10 cellular contexts compared by ENCODE assay signal in genomic region chr3:169998668-169999131, GRCh38. TPM values are rescaled to one million over a fixed set of nuclear protein-coding genes. Genes with fewer than 3 reads are reported as not detected.
DNase-seq lines count a peak whose midpoint lies in the region; ATAC-seq and TF ChIP-seq lines count a peak whose summit lies in the region.
"Had no signal": no experiment of that assay in that cellular context is flagged by ENCODE, and none has a peak within 500 bp of the region (broad histone marks: within the 10 kb centered on the region; RNA-seq: fewer than 3 reads in every experiment).

No MANE protein-coding gene starts in this region.

- no peak overlapping the region for H2AFZ ChIP-seq in MM.1S (ENCODE audit: low read length)

- DNase-seq in CD14-positive monocyte (ENCODE audit: low spot score): no peak
- DNase-seq in MM.1S: peak; percentile 66
- DNase-seq in fibroblast of peridontal ligament (ENCODE audit: extremely low read depth): peak; percentile 92
- no peak for DNase-seq in NCI-H345 treated with DMSO at 0.1 percent for 48 hours (lab: John Stamatoyannopoulos, UW; ENCODE audit: unreplicated experiment)
- DNase-seq in endothelial cell (ENCODE audit: low spot score): no peak
- no peak for DNase-seq in BE2C
- DNase-seq: cortex of kidney had no signal

- peak overlapping the region; percentile 25 for H3K4me2 ChIP-seq in MM.1S (ENCODE audit: low read depth, low read length)

- TF ChIP-seq CTCF in CD14-positive monocyte (IDR thresholded peaks at IDR 0.05): no peak
- no peak for TF ChIP-seq CTCF in MM.1S (IDR thresholded peaks at IDR 0.05; ENCODE audit: low read length)
- no peak for TF ChIP-seq CTCF in endothelial cell (IDR thresholded peaks at IDR 0.05; ENCODE audit: unreplicated experiment)
- TF ChIP-seq CTCF in BE2C (IDR thresholded peaks at IDR 0.05; ENCODE audit: low read depth, low read length): no peak

- H3K9me3 ChIP-seq in MM.1S (replicated peaks; ENCODE audit: insufficient read depth, low read length) (no peaks in the 10 kb centered on the region), BE2C (no peaks in the 10 kb centered on the region)

- peak overlapping the region in 6 of 7 donors; percentile 26 to 83 (median 78) for H3K27ac Mint-ChIP-seq in CD14-positive monocyte
- H3K27ac Mint-ChIP-seq in endothelial cell (ENCODE audit: unreplicated experiment): no peak overlapping the region
- H3K27ac Mint-ChIP-seq: progenitor cell of endocrine pancreas had no signal

- H3K79me2 ChIP-seq in MM.1S (ENCODE audit: low read length): no peaks in the 10 kb centered on the region

- H3K4me1 ChIP-seq in MM.1S (ENCODE audit: low read length) (peaks cover 28% of the 10 kb centered on the region), BE2C (no peaks in the 10 kb centered on the region; the same call in 1 of the 2 replicates)

- H3K27ac ChIP-seq in MM.1S (ENCODE audit: low read length): peak overlapping the region; percentile 6; the same call in 1 of the 2 replicates

- H3K9me2 ChIP-seq in MM.1S (replicated peaks; ENCODE audit: insufficient read depth, low read length): no peaks in the 10 kb centered on the region

- H3K27me3 Mint-ChIP-seq in CD14-positive monocyte (ENCODE audit: low read depth in 3 of 3) (peaks cover 0 to 4% (median 0%) of the 10 kb centered on the region in 3 donors), endothelial cell (ENCODE audit: unreplicated experiment) (no peaks in the 10 kb centered on the region)
- H3K27me3 Mint-ChIP-seq: progenitor cell of endocrine pancreas had no signal

- peaks cover 8% of the 10 kb centered on the region; the same call in 1 of the 2 replicates for H3K36me3 ChIP-seq in MM.1S (replicated peaks; ENCODE audit: insufficient read depth, low read length)
- peaks cover 18% of the 10 kb centered on the region for H3K36me3 ChIP-seq in BE2C

- peaks cover 15% of the 10 kb centered on the region for H3F3A ChIP-seq in MM.1S (ENCODE audit: insufficient read depth, low read length)

- H4K20me1 ChIP-seq in MM.1S (ENCODE audit: insufficient read depth, low read length): no peaks in the 10 kb centered on the region

- H3K4me3 Mint-ChIP-seq in CD14-positive monocyte: no peak overlapping the region
- no peak overlapping the region for H3K4me3 Mint-ChIP-seq in endothelial cell (ENCODE audit: unreplicated experiment)

- no peaks in the 10 kb centered on the region for H3K27me3 ChIP-seq in MM.1S (replicated peaks; ENCODE audit: insufficient read depth, low read length)
- H3K27me3 ChIP-seq in BE2C: no peaks in the 10 kb centered on the region

- H3K4me3 ChIP-seq in MM.1S (ENCODE audit: low read length): no peak overlapping the region
- no peak overlapping the region for H3K4me3 ChIP-seq in BE2C (ENCODE audit: low read depth, low read length)

- peaks cover 33% of the 10 kb centered on the region for H3K4me1 Mint-ChIP-seq in CD14-positive monocyte
- peaks cover 25% of the 10 kb centered on the region for H3K4me1 Mint-ChIP-seq in endothelial cell (ENCODE audit: unreplicated experiment)

- ATAC-seq in GM21423 (IDR thresholded peaks at IDR 0.05; ENCODE audit: unreplicated experiment) (peak; percentile 22), HG03354 (IDR thresholded peaks at IDR 0.05; ENCODE audit: poor library complexity, severe bottlenecking, unreplicated experiment) (no peak)

- intact Hi-C loops in CD14-positive monocyte (cut with micrococcal nuclease): loop anchor here in 1 of 2 donors (10.0 kb wide), 1 partner anchor 46 kb away; no protein-coding TSS in a partner anchor

- no peak overlapping the region for H3K9ac ChIP-seq in MM.1S (ENCODE audit: low read length)

- H3K36me3 Mint-ChIP-seq in CD14-positive monocyte (peaks cover 10 to 18% of the 10 kb centered on the region in 2 donors), endothelial cell (ENCODE audit: low read depth, unreplicated experiment) (peaks cover 12% of the 10 kb centered on the region)

- H3K9me3 Mint-ChIP-seq in CD14-positive monocyte (peaks cover 0 to 3% (median 0%) of the 10 kb centered on the region in 7 donors), endothelial cell (ENCODE audit: unreplicated experiment) (no peaks in the 10 kb centered on the region)

RNA-seq across cellular contexts. Expression of gene SEC62, which starts 32.1 kb away (rescaled TPM):
- polyA plus RNA-seq in CD14-positive monocyte: 100 to 1,000 TPM in 1 of 2 donors, 10 to 100 TPM in 1; 95.2 to 117 TPM
- total RNA-seq in endothelial cell (ENCODE audit: unreplicated experiment): 89.3 TPM
- polyA plus RNA-seq in BE2C (2012; ENCODE audit: insufficient read depth, insufficient read length, low read depth): 119 TPM

RNA-seq across cellular contexts. Expression of gene GPR160, which starts 39.1 kb away (rescaled TPM):
- polyA plus RNA-seq in CD14-positive monocyte: 10 to 100 TPM; 11.5 to 19.7 TPM
- total RNA-seq in endothelial cell (ENCODE audit: unreplicated experiment): 14.6 TPM
- polyA plus RNA-seq in BE2C (2012; ENCODE audit: insufficient read depth, insufficient read length, low read depth): not detected

Comparison
In these comparisons a context has a peak if more than half of its experiments do, and no peak if none do; other contexts are left out.
1. DNase-seq: peak in MM.1S (single experiment) and fibroblast of peridontal ligament (single experiment); none in CD14-positive monocyte (single experiment), NCI-H345 treated with DMSO at 0.1 percent for 48 hours (single experiment), endothelial cell (single experiment) and BE2C (single experiment).